Comparison of ENCODE assay signal across 32 cellular contexts in the genomic region with DNA sequence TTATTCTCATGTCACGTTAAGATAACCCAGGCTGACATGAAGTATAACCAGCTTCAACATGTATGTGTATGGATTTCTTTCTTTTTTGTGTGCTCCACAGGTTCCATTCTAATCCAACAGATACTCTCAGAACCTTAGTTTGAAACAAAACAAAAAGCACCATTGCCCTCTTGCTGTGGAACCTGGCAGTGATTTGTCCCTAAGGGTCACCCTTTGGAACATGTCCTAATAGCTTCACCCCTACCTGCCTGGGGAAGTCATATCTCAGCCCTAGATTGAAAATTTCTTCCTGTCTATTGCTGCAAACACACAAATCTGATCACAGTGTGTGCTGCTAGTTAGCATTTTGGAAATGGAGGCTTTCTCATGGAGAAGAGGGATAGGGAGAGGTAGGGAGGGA.
"Had no signal": no experiment of that assay in that cellular context is flagged by ENCODE, and none has a peak within 500 bp of the region (broad histone marks: within the 10 kb centered on the region; RNA-seq: fewer than 3 reads in every experiment).

No MANE protein-coding gene starts in this region.

- H3K27me3 ChIP-seq: right atrium auricular region, thyroid gland, vagina had no signal

- H3K4me1 ChIP-seq: esophagus squamous epithelium, heart right ventricle, parathyroid adenoma, right atrium auricular region, sigmoid colon, stomach, thyroid gland, vagina had no signal

- H3K4me3 Mint-ChIP-seq: immature natural killer cell; memory B cell; mesothelial cell of epicardium; naive B cell; natural killer cell treated with Interleukin-12 subunit alpha and Interleukin-12 subunit beta and Interleukin-15 and Interleukin-18, amount 100 ng/mL, for 72 hours; neural crest cell; stimulated activated effector memory CD8-positive, alpha-beta T cell treated with anti-CD3 and anti-CD28 coated beads, Interleukin-12 subunit alpha, Interleukin-12 subunit beta, amount 100 ng/mL, for 72 hours had no signal

- H3K9me3 Mint-ChIP-seq: immature natural killer cell; memory B cell; mesothelial cell of epicardium; natural killer cell treated with Interleukin-12 subunit alpha and Interleukin-12 subunit beta and Interleukin-15 and Interleukin-18, amount 100 ng/mL, for 72 hours; neural crest cell; stimulated activated effector memory CD8-positive, alpha-beta T cell treated with anti-CD3 and anti-CD28 coated beads, Interleukin-12 subunit alpha, Interleukin-12 subunit beta, amount 100 ng/mL, for 72 hours had no signal

- ATAC-seq: heart right ventricle; left colon; left ventricle myocardium superior; mucosa of descending colon; natural killer cell treated with Interleukin-12 subunit alpha and Interleukin-12 subunit beta and Interleukin-15 and Interleukin-18, amount 100 ng/mL, for 72 hours; stimulated activated effector memory CD8-positive, alpha-beta T cell treated with anti-CD3 and anti-CD28 coated beads, Interleukin-12 subunit alpha, Interleukin-12 subunit beta, amount 100 ng/mL, for 72 hours had no signal

- H3K36me3 ChIP-seq: esophagus squamous epithelium, heart right ventricle, right atrium auricular region, sigmoid colon, stomach, thyroid gland, vagina had no signal

- H3K9ac ChIP-seq: parathyroid adenoma had no signal

- DNase-seq: dorsolateral prefrontal cortex; effector CD4-positive, alpha-beta T cell; erythroblast; esophagus squamous epithelium; foreskin melanocyte; glutamatergic neuron; heart right ventricle; hippocampal formation; immature natural killer cell; islet precursor cell; kidney glomerular epithelial cell; left colon; left ventricle myocardium superior; mucosa of descending colon; naive B cell; sigmoid colon; stimulated activated CD4-positive, alpha-beta T cell treated with anti-CD3 and anti-CD28 coated beads, Interleukin-2, amount 100 ng/mL, for 24 hours; stimulated activated CD4-positive, alpha-beta T cell treated with anti-CD3 and anti-CD28 coated beads, Interleukin-4, amount 100 ng/mL, for 24 hours; stimulated activated naive CD4-positive, alpha-beta T cell treated with Interleukin-2 at 50 U/mL for 16 hours; stomach; thyroid gland; trophoblast cell had no signal

- H3K36me3 Mint-ChIP-seq: immature natural killer cell; memory B cell; mesothelial cell of epicardium; naive B cell; natural killer cell treated with Interleukin-12 subunit alpha and Interleukin-12 subunit beta and Interleukin-15 and Interleukin-18, amount 100 ng/mL, for 72 hours; stimulated activated effector memory CD8-positive, alpha-beta T cell treated with anti-CD3 and anti-CD28 coated beads, Interleukin-12 subunit alpha, Interleukin-12 subunit beta, amount 100 ng/mL, for 72 hours had no signal

- H3K4me3 ChIP-seq: dorsolateral prefrontal cortex, esophagus squamous epithelium, heart right ventricle, lung, mucosa of descending colon, right atrium auricular region, sigmoid colon, stomach, thyroid gland, vagina had no signal

- H3K27ac Mint-ChIP-seq: immature natural killer cell; memory B cell; mesothelial cell of epicardium; naive B cell; natural killer cell treated with Interleukin-12 subunit alpha and Interleukin-12 subunit beta and Interleukin-15 and Interleukin-18, amount 100 ng/mL, for 72 hours; progenitor cell of endocrine pancreas; stimulated activated effector memory CD8-positive, alpha-beta T cell treated with anti-CD3 and anti-CD28 coated beads, Interleukin-12 subunit alpha, Interleukin-12 subunit beta, amount 100 ng/mL, for 72 hours had no signal

- H3K4me1 Mint-ChIP-seq: immature natural killer cell; memory B cell; mesothelial cell of epicardium; naive B cell; stimulated activated effector memory CD8-positive, alpha-beta T cell treated with anti-CD3 and anti-CD28 coated beads, Interleukin-12 subunit alpha, Interleukin-12 subunit beta, amount 100 ng/mL, for 72 hours had no signal

- H3K9me3 ChIP-seq: esophagus squamous epithelium, heart right ventricle, mucosa of descending colon, right atrium auricular region, sigmoid colon, stomach, thyroid gland, vagina had no signal

- H3K27ac ChIP-seq: dorsolateral prefrontal cortex, esophagus squamous epithelium, heart right ventricle, parathyroid adenoma, right atrium auricular region, sigmoid colon, stomach, thyroid gland, vagina had no signal
